ENCODE assay signal across 18 cellular contexts in genomic region chr6:23394699-23395098, GRCh38.
DNase-seq lines count a peak whose midpoint lies in the region; ATAC-seq and TF ChIP-seq lines count a peak whose summit lies in the region.
"Had no signal": no experiment of that assay in that cellular context is flagged by ENCODE, and none has a peak within 500 bp of the region (broad histone marks: within the 10 kb centered on the region; RNA-seq: fewer than 3 reads in every experiment).

No MANE protein-coding gene starts in this region.

- H3K9me3 Mint-ChIP-seq in Caco-2 (ENCODE audit: unreplicated experiment), result no peaks in the 10 kb centered on the region

- POLR2A ChIA-PET in IMR-90 (lab: Charles Lee; ENCODE audit: unreplicated experiment) (no interaction called here), Caco-2 (lab: Charles Lee) (no interaction called here)

- H3K27ac ChIP-seq in IMR-90 (ENCODE audit: insufficient read depth, low read length) (no peak overlapping the region), neuronal stem cell (replicated peaks; ENCODE audit: low read length) (no peak overlapping the region)

- peak; percentile 40 for DNase-seq in IMR-90
- DNase-seq in SK-MEL-5 (ENCODE audit: low read depth, low spot score), result peak; percentile 11
- DNase-seq in fibroblast of pulmonary artery (ENCODE audit: low read depth), result peak; percentile 0
- DNase-seq in neuronal stem cell (ENCODE audit: low spot score), result no peak
- no peak for DNase-seq in Caco-2
- DNase-seq in NCI-H1436 treated with DMSO at 0.1 percent for 48 hours (lab: John Stamatoyannopoulos, UW), result no peak
- DNase-seq in EL, result no peak
- DNase-seq: COR-L47, DMS153, NCI-H1105, NCI-H1694 treated with DMSO at 0.1 percent for 48 hours, NCI-H446 treated with DMSO at 0.1 percent for 48 hours, RPMI8226, SHP77 treated with DMSO at 0.1 percent for 48 hours, T-helper 1 cell had no signal

- no peak overlapping the region for H2BK5ac ChIP-seq in IMR-90 (ENCODE audit: low read depth, low read length, poor library complexity, severe bottlenecking)
- H2BK5ac ChIP-seq in neuronal stem cell (ENCODE audit: low read length), result no peak overlapping the region

- no peak overlapping the region for H2BK12ac ChIP-seq in neuronal stem cell (ENCODE audit: low read length)

- TF ChIP-seq CTCF in IMR-90 (conservative IDR thresholded peaks at IDR 0.05; ENCODE audit: low read depth, low read length) (no peak), fibroblast of pulmonary artery (IDR thresholded peaks at IDR 0.05; ENCODE audit: low read length, missing control alignments) (no peak), Caco-2 (IDR thresholded peaks at IDR 0.05; ENCODE audit: insufficient read depth in 1 of 2, low read depth in 1 of 2, low read length in 1 of 2, severe bottlenecking in 1 of 2, unreplicated experiment in 1 of 2) (no peak)

- H3K79me1 ChIP-seq in IMR-90 (ENCODE audit: low read depth in 1 of 2, low read length in 2 of 2) (no peaks in the 10 kb centered on the region), neuronal stem cell (ENCODE audit: low read depth, low read length) (no peaks in the 10 kb centered on the region)

- H3K9ac ChIP-seq in IMR-90 (ENCODE audit: low read depth, low read length) (no peak overlapping the region), neuronal stem cell (ENCODE audit: low read depth, low read length, poor library complexity) (no peak overlapping the region)

- intact Hi-C loops in IMR-90 (cut with micrococcal nuclease), result no loop called here
- intact Hi-C loops in Caco-2 (cut with micrococcal nuclease; ENCODE audit: unreplicated experiment), result no loop called here

- H3K4me3 ChIP-seq in IMR-90 (ENCODE audit: insufficient read depth, low read depth, low read length) (no peak overlapping the region), fibroblast of pulmonary artery (replicated peaks; ENCODE audit: low read depth, low read length) (no peak overlapping the region), neuronal stem cell (ENCODE audit: low read length in 2 of 2) (no peak overlapping the region), Caco-2 (ENCODE audit: low read depth, low read length) (no peak overlapping the region)
- H3K4me3 ChIP-seq: GM12878 had no signal

- TF ChIP-seq POLR2A in IMR-90 (IDR thresholded peaks at IDR 0.05; ENCODE audit: low read depth, low read length), result no peak

- dilution Hi-C loops in IMR-90 (cut with HindIII; ENCODE audit: low sequenced_read_pairs, unreplicated experiment), result no loop called here

- no peak overlapping the region for H3K18ac ChIP-seq in IMR-90 (ENCODE audit: low read depth, low read length)
- no peak overlapping the region for H3K18ac ChIP-seq in neuronal stem cell (ENCODE audit: low read length)

- H3K23ac ChIP-seq in IMR-90 (ENCODE audit: low read depth, low read length), result no peak overlapping the region; the same call in 1 of the 2 replicates
- no peak overlapping the region for H3K23ac ChIP-seq in neuronal stem cell (ENCODE audit: low read depth, low read length, poor library complexity)

- no CpG with 5 or more reads among the region's 2 CpGs for WGBS in IMR-90 (ENCODE audit: extremely low coverage in 2 of 2, insufficient read length in 1 of 2), 2 experiments
- WGBS in neuronal stem cell (ENCODE audit: extremely low coverage in 2 of 2, insufficient read length in 2 of 2, insufficient replicate concordance in 1 of 2), 2 donors, result no CpG with 5 or more reads among the region's 2 CpGs

- H2BK15ac ChIP-seq in IMR-90 (ENCODE audit: low read depth, low read length) (no peak overlapping the region), neuronal stem cell (ENCODE audit: low read length) (no peak overlapping the region)

- no peak overlapping the region for H4K5ac ChIP-seq in IMR-90 (ENCODE audit: low read depth, low read length)

- no peak overlapping the region for H3K27ac Mint-ChIP-seq in Caco-2 (ENCODE audit: unreplicated experiment)
- H3K27ac Mint-ChIP-seq: B cell had no signal

- H3K9me3 ChIP-seq in IMR-90 (ENCODE audit: control insufficient read depth, insufficient read depth, low read length), result no peaks in the 10 kb centered on the region
- no peaks in the 10 kb centered on the region for H3K9me3 ChIP-seq in neuronal stem cell (replicated peaks in 1 of 2; ENCODE audit: control insufficient read depth in 2 of 2, insufficient read depth in 1 of 2, low read depth in 1 of 2, low read length in 2 of 2)
- H3K9me3 ChIP-seq in Caco-2, result no peaks in the 10 kb centered on the region

- no peak overlapping the region for H4K8ac ChIP-seq in IMR-90 (ENCODE audit: low read depth in 2 of 2, low read length in 2 of 2)
- H4K8ac ChIP-seq in neuronal stem cell (ENCODE audit: low read depth, low read length), result no peak overlapping the region

- no peaks in the 10 kb centered on the region for H3K36me3 ChIP-seq in IMR-90 (ENCODE audit: control insufficient read depth, insufficient read depth, low read length)
- H3K36me3 ChIP-seq in neuronal stem cell (replicated peaks in 1 of 2; ENCODE audit: control insufficient read depth in 2 of 2, insufficient read depth in 2 of 2, low read length in 2 of 2), result no peaks in the 10 kb centered on the region
- H3K36me3 ChIP-seq in Caco-2 (ENCODE audit: control insufficient read depth, insufficient read depth, low read length), result no peaks in the 10 kb centered on the region

- no peaks in the 10 kb centered on the region for H3K4me1 Mint-ChIP-seq in Caco-2 (ENCODE audit: low read depth, unreplicated experiment)
- H3K4me1 Mint-ChIP-seq: B cell had no signal

- H2AK5ac ChIP-seq in IMR-90 (ENCODE audit: low read depth, low read length) (no peak overlapping the region), neuronal stem cell (ENCODE audit: low read depth, low read length) (no peak overlapping the region)

- BruUV-seq in IMR-90 (replicated peaks; lab: Mats Ljungman, UMichigan) (no TSS peak), Caco-2 (replicated peaks; lab: Mats Ljungman, UMichigan) (no TSS peak)

- H4K20me1 ChIP-seq in IMR-90 (ENCODE audit: insufficient read depth, low read length), result no peaks in the 10 kb centered on the region

- H2BK120ac ChIP-seq in IMR-90 (ENCODE audit: low read depth, low read length) (no peak overlapping the region), neuronal stem cell (ENCODE audit: low read depth, low read length) (no peak overlapping the region)

- TF ChIP-seq RAD21 in IMR-90 (IDR thresholded peaks at IDR 0.05; ENCODE audit: low read length), result no peak

- H3K14ac ChIP-seq in IMR-90 (replicated peaks; ENCODE audit: low read depth, low read length) (no peak overlapping the region; the same call in 1 of the 2 replicates), neuronal stem cell (ENCODE audit: low read length) (no peak overlapping the region)

- H3K4me1 ChIP-seq in IMR-90 (ENCODE audit: control insufficient read depth, insufficient read depth, low read length) (no peaks in the 10 kb centered on the region), neuronal stem cell (ENCODE audit: control insufficient read depth in 2 of 2, insufficient read depth in 1 of 2, low read depth in 1 of 2, low read length in 2 of 2) (no peaks in the 10 kb centered on the region), Caco-2 (no peaks in the 10 kb centered on the region)

- in situ Hi-C loops in IMR-90 (cut with MboI; ENCODE audit: low sequenced_read_pairs) (no loop called here), SK-MEL-5 (cut with HindIII; ENCODE audit: low pct_unique_long_range_greater_than_20kb, low sequenced_read_pairs) (no loop called here)

- ATAC-seq in IMR-90 (ENCODE audit: low read depth), result peak; percentile 70
- no peak for ATAC-seq in GM21737 (IDR thresholded peaks at IDR 0.05; ENCODE audit: unreplicated experiment)
- ATAC-seq: GM12878 had no signal

- no peaks in the 10 kb centered on the region; the same call in 1 of the 2 replicates for H3K9me1 ChIP-seq in IMR-90 (ENCODE audit: insufficient read depth, low read length)

- H3K27me3 ChIP-seq in IMR-90 (ENCODE audit: control insufficient read depth, insufficient read depth, low read length), result no peaks in the 10 kb centered on the region
- no peaks in the 10 kb centered on the region for H3K27me3 ChIP-seq in neuronal stem cell (ENCODE audit: control insufficient read depth in 3 of 3, insufficient read depth in 3 of 3, low read depth in 1 of 3, low read length in 3 of 3)
- no peaks in the 10 kb centered on the region for H3K27me3 ChIP-seq in Caco-2 (replicated peaks; ENCODE audit: control insufficient read depth, insufficient read depth, low read length)

- no peak overlapping the region for H3K4me3 Mint-ChIP-seq in Caco-2 (ENCODE audit: unreplicated experiment)
- H3K4me3 Mint-ChIP-seq: B cell had no signal

- no peaks in the 10 kb centered on the region for H3K36me3 Mint-ChIP-seq in Caco-2 (ENCODE audit: insufficient read depth, unreplicated experiment)

- H3K27me3 Mint-ChIP-seq in Caco-2 (ENCODE audit: insufficient read depth, unreplicated experiment), result peaks cover 2% of the 10 kb centered on the region
- H3K27me3 Mint-ChIP-seq: B cell had no signal

- H4K91ac ChIP-seq in IMR-90 (ENCODE audit: insufficient read depth, low read depth, low read length) (no peak overlapping the region), neuronal stem cell (ENCODE audit: low read depth, low read length, poor library complexity) (no peak overlapping the region)

- H2BK20ac ChIP-seq in IMR-90 (ENCODE audit: low read depth, low read length), result no peak overlapping the region

- H3K56ac ChIP-seq in IMR-90 (ENCODE audit: extremely low read depth, insufficient read depth, low read length), result no peak overlapping the region; the same call in 1 of the 2 replicates

- CTCF ChIA-PET in IMR-90 (lab: Yijun Ruan, JAX) (interaction anchor here (1.0 kb wide), 1 partner anchor 14 kb away, joined by 4 read pairs; no protein-coding TSS in a partner anchor), Caco-2 (lab: Charles Lee) (no interaction called here)

- H3K4ac ChIP-seq in IMR-90 (ENCODE audit: low read depth, low read length), result no peak overlapping the region
- H3K4ac ChIP-seq in neuronal stem cell (ENCODE audit: low read length), result no peak overlapping the region

- H2AFZ ChIP-seq in IMR-90 (replicated peaks; ENCODE audit: low read length, poor library complexity) (no peak overlapping the region), neuronal stem cell (ENCODE audit: low read length) (peak overlapping the region; percentile 44)

- no peak overlapping the region for H2AK9ac ChIP-seq in IMR-90 (replicated peaks; ENCODE audit: low read depth, low read length, poor library complexity)

- no peak overlapping the region for H3K4me2 ChIP-seq in IMR-90 (ENCODE audit: low read depth, low read length)
- H3K4me2 ChIP-seq in neuronal stem cell (ENCODE audit: insufficient read depth, low read length, poor library complexity, severe bottlenecking), result no peak overlapping the region

TF ChIP-seq in IMR-90, 13 proteins besides CTCF, POLR2A, EP300 and RAD21 (continues in another document):
- TF ChIP-seq CEBPB (IDR thresholded peaks at IDR 0.05; ENCODE audit: low read depth, low read length) (no peak), BHLHE40 (IDR thresholded peaks at IDR 0.05; ENCODE audit: low read depth, low read length) (no peak)
- TF ChIP-seq, protein P1, sequence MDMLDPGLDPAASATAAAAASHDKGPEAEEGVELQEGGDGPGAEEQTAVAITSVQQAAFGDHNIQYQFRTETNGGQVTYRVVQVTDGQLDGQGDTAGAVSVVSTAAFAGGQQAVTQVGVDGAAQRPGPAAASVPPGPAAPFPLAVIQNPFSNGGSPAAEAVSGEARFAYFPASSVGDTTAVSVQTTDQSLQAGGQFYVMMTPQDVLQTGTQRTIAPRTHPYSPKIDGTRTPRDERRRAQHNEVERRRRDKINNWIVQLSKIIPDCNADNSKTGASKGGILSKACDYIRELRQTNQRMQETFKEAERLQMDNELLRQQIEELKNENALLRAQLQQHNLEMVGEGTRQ (IDR thresholded peaks at IDR 0.05; ENCODE audit: low read depth, low read length), result no peak

Comparison
In these comparisons a context has a peak if more than half of its experiments do, and no peak if none do; other contexts are left out.
1. DNase-seq: peak in IMR-90 (single experiment), SK-MEL-5 (single experiment) and fibroblast of pulmonary artery (single experiment); none in neuronal stem cell (single experiment), Caco-2 (0 of 2), NCI-H1436 treated with DMSO at 0.1 percent for 48 hours (single experiment) and EL (single experiment).